9 cellular contexts compared by ENCODE assay signal in genomic region chr16:8855051-8855786, GRCh38. TPM values are rescaled to one million over a fixed set of nuclear protein-coding genes. Genes with fewer than 3 reads are reported as not detected.
DNase-seq lines count a peak whose midpoint lies in the region; ATAC-seq and TF ChIP-seq lines count a peak whose summit lies in the region.
"Had no signal": no experiment of that assay in that cellular context is flagged by ENCODE, and none has a peak within 500 bp of the region (broad histone marks: within the 10 kb centered on the region; RNA-seq: fewer than 3 reads in every experiment).

No MANE protein-coding gene starts in this region.

- no peaks in the 10 kb centered on the region for H3K9me3 Mint-ChIP-seq in T-helper 1 cell treated with Interleukin-12 subunit alpha and Interleukin-12 subunit beta and Interleukin-4 antibody, amounts not matched to agents 30 μg/mL and 1 μg/mL, for 36 hours
- H3K9me3 Mint-ChIP-seq in central memory CD8-positive, alpha-beta T cell = no peaks in the 10 kb centered on the region
- H3K9me3 Mint-ChIP-seq in osteocyte (ENCODE audit: unreplicated experiment) = no peaks in the 10 kb centered on the region
- H3K9me3 Mint-ChIP-seq: effector memory CD8-positive, alpha-beta T cell had no signal

- no peak overlapping the region for H3K4me3 Mint-ChIP-seq in T-helper 1 cell treated with Interleukin-12 subunit alpha and Interleukin-12 subunit beta and Interleukin-4 antibody, amounts not matched to agents 30 μg/mL and 1 μg/mL, for 36 hours
- H3K4me3 Mint-ChIP-seq in central memory CD8-positive, alpha-beta T cell = peak overlapping the region; percentile 37
- no peak overlapping the region for H3K4me3 Mint-ChIP-seq in osteocyte (ENCODE audit: unreplicated experiment)
- H3K4me3 Mint-ChIP-seq: effector memory CD8-positive, alpha-beta T cell had no signal

- H3K27me3 Mint-ChIP-seq in T-helper 1 cell treated with Interleukin-12 subunit alpha and Interleukin-12 subunit beta and Interleukin-4 antibody, amounts not matched to agents 30 μg/mL and 1 μg/mL, for 36 hours (ENCODE audit: low read depth) = no peaks in the 10 kb centered on the region
- H3K27me3 Mint-ChIP-seq in central memory CD8-positive, alpha-beta T cell = no peaks in the 10 kb centered on the region
- H3K27me3 Mint-ChIP-seq in osteocyte (ENCODE audit: unreplicated experiment) = no peaks in the 10 kb centered on the region
- H3K27me3 Mint-ChIP-seq: effector memory CD8-positive, alpha-beta T cell had no signal

- no peak for ATAC-seq in central memory CD8-positive, alpha-beta T cell (replicated peaks; ENCODE audit: extremely low read depth, poor library complexity, severe bottlenecking)
- ATAC-seq: effector memory CD8-positive, alpha-beta T cell had no signal

- peaks cover 38% of the 10 kb centered on the region for H3K36me3 Mint-ChIP-seq in T-helper 1 cell treated with Interleukin-12 subunit alpha and Interleukin-12 subunit beta and Interleukin-4 antibody, amounts not matched to agents 30 μg/mL and 1 μg/mL, for 36 hours (ENCODE audit: low read depth)
- peaks cover 42% of the 10 kb centered on the region for H3K36me3 Mint-ChIP-seq in central memory CD8-positive, alpha-beta T cell (ENCODE audit: insufficient read depth)
- peaks cover 27% of the 10 kb centered on the region for H3K36me3 Mint-ChIP-seq in osteocyte (ENCODE audit: unreplicated experiment)

- DNase-seq in T-helper 1 cell (no peak), NAMALWA (ENCODE audit: low spot score) (peak; percentile 44), osteocyte (ENCODE audit: extremely low spot score, unreplicated experiment) (no peak), NCI-H146 treated with DMSO at 0.1 percent for 48 hours (lab: John Stamatoyannopoulos, UW; ENCODE audit: unreplicated experiment) (no peak), cerebellar nuclear complex (lab: John Stamatoyannopoulos, UW) (no peak), NCI-H187 (lab: John Stamatoyannopoulos, UW) (no peak)
- DNase-seq in central memory CD8-positive, alpha-beta T cell (ENCODE audit: low spot score in 2 of 2) = no peak
- DNase-seq: effector memory CD8-positive, alpha-beta T cell had no signal

- H3K4me1 Mint-ChIP-seq in T-helper 1 cell treated with Interleukin-12 subunit alpha and Interleukin-12 subunit beta and Interleukin-4 antibody, amounts not matched to agents 30 μg/mL and 1 μg/mL, for 36 hours (ENCODE audit: low read depth) = peaks cover 22% of the 10 kb centered on the region
- peaks cover 18% of the 10 kb centered on the region for H3K4me1 Mint-ChIP-seq in central memory CD8-positive, alpha-beta T cell
- H3K4me1 Mint-ChIP-seq in osteocyte (ENCODE audit: unreplicated experiment) = peaks cover 25% of the 10 kb centered on the region

- TF ChIP-seq CTCF in osteocyte (IDR thresholded peaks at IDR 0.05) = peak; percentile 20

- peak overlapping the region; percentile 52 for H3K27ac Mint-ChIP-seq in T-helper 1 cell treated with Interleukin-12 subunit alpha and Interleukin-12 subunit beta and Interleukin-4 antibody, amounts not matched to agents 30 μg/mL and 1 μg/mL, for 36 hours
- peak overlapping the region; percentile 41 for H3K27ac Mint-ChIP-seq in central memory CD8-positive, alpha-beta T cell (ENCODE audit: low read depth)
- no peak overlapping the region for H3K27ac Mint-ChIP-seq in osteocyte (ENCODE audit: unreplicated experiment)

RNA-seq across cellular contexts. Expression of gene CARHSP1, which starts 13.6 kb away (rescaled TPM):
- 69.6 and 70.2 TPM in 2 replicates for total RNA-seq in osteocyte

RNA-seq across cellular contexts. Expression of gene LITAFD, which starts 26.9 kb away (rescaled TPM):
- not detected in 2 replicates for total RNA-seq in osteocyte

RNA-seq across cellular contexts. Expression of gene PMM2, which starts 57.6 kb away (rescaled TPM):
- total RNA-seq in osteocyte = 42.9 and 45.3 TPM in 2 replicates

RNA-seq across cellular contexts. Expression of gene TMEM186, which starts 57.8 kb away (rescaled TPM):
- total RNA-seq in osteocyte = 11.9 and 12.1 TPM in 2 replicates
